ENCODE assay signal across 8 cellular contexts in the genomic region with DNA sequence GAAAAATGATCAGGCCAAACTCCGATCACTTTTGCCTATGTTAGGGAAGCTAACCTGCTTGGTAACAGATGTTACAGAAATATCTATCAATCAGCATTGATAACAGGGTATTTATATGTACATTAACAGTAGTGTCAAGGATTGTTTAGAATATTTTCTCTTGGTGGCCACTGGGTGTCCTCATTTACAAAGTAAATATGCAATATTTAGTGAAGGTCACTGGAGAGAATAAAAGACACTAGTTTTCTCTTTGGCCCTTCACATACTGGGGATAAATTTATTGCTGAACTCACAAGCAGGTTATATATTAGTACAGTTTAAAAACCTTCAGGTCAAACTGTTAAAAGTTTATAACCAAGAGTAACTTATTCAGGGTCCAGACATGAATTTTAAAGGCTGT.
A peak's percentile ranks its signal among the peaks of the same experiment; 100 is the strongest.
DNase-seq lines count a peak whose midpoint lies in the region; ATAC-seq and TF ChIP-seq lines count a peak whose summit lies in the region.

No MANE protein-coding gene starts in this region.

- H3K9me3 Mint-ChIP-seq in activated naive CD4-positive, alpha-beta T cell treated with anti-CD3 and anti-CD28 coated beads, Interleukin-2, amount 50 U/mL, for 72 hours = no peaks in the 10 kb centered on the region

- no peaks in the 10 kb centered on the region for H3K27me3 ChIP-seq in KMS-11 (ENCODE audit: insufficient read depth, low read depth)

- no peak overlapping the region for H3K4me2 ChIP-seq in KMS-11

- no peak overlapping the region for H3K27ac Mint-ChIP-seq in activated naive CD4-positive, alpha-beta T cell treated with anti-CD3 and anti-CD28 coated beads, Interleukin-2, amount 50 U/mL, for 72 hours

- H3K4me1 ChIP-seq in KMS-11 (ENCODE audit: low read depth, poor library complexity, severe bottlenecking) = no peaks in the 10 kb centered on the region

- H3K36me3 ChIP-seq in KMS-11 (ENCODE audit: insufficient read depth) = no peaks in the 10 kb centered on the region

- no peak overlapping the region for H3K9ac ChIP-seq in KMS-11

- no peaks in the 10 kb centered on the region for H4K20me1 ChIP-seq in KMS-11 (ENCODE audit: insufficient read depth)

- no peaks in the 10 kb centered on the region for H3K36me3 Mint-ChIP-seq in activated naive CD4-positive, alpha-beta T cell treated with anti-CD3 and anti-CD28 coated beads, Interleukin-2, amount 50 U/mL, for 72 hours

- no peak for ATAC-seq in omental fat pad (ENCODE audit: low FRiP score)
- ATAC-seq in activated naive CD4-positive, alpha-beta T cell treated with anti-CD3 and anti-CD28 coated beads, Interleukin-2, amount 50 U/mL, for 72 hours = no peak

- peak; percentile 17 for DNase-seq in NOMO-1 treated with DMSO at 0.1 percent for 48 hours (lab: John Stamatoyannopoulos, UW; ENCODE audit: unreplicated experiment)
- DNase-seq in NOMO-1 treated with dmso at 0.1 percent for 144 hours (lab: John Stamatoyannopoulos, UW; ENCODE audit: unreplicated experiment) = no peak
- DNase-seq in astrocyte of the hippocampus (ENCODE audit: low read depth, low spot score) = peak; percentile 42
- peak; percentile 48 for DNase-seq in left kidney (ENCODE audit: low read depth, low spot score)
- no peak for DNase-seq in omental fat pad (ENCODE audit: low spot score)
- DNase-seq in kidney glomerular epithelial cell (lab: John Stamatoyannopoulos, UW) = no peak
- no peak for DNase-seq in activated naive CD4-positive, alpha-beta T cell treated with anti-CD3 and anti-CD28 coated beads, Interleukin-2, amount 50 U/mL, for 72 hours (ENCODE audit: low spot score in 2 of 2)

- TF ChIP-seq CTCF in KMS-11 (conservative IDR thresholded peaks at IDR 0.05; ENCODE audit: low read depth, low read length) (peak; percentile 80), omental fat pad (IDR thresholded peaks at IDR 0.05) (no peak)

- H3K79me2 ChIP-seq in KMS-11 (ENCODE audit: insufficient read depth, low read depth) = no peaks in the 10 kb centered on the region

- no peak overlapping the region for H2AFZ ChIP-seq in KMS-11 (ENCODE audit: low read depth)

- no peak overlapping the region for H3K27ac ChIP-seq in KMS-11

- H3K4me3 ChIP-seq in KMS-11 (IDR thresholded peaks at IDR 0.05; ENCODE audit: insufficient read depth, low read depth, low read length) = no peak overlapping the region

Comparison
In these comparisons a context has a peak if more than half of its experiments do, and no peak if none do; other contexts are left out.
1. DNase-seq: peak in NOMO-1 treated with DMSO at 0.1 percent for 48 hours (single experiment), astrocyte of the hippocampus (single experiment) and left kidney (single experiment); none in NOMO-1 treated with dmso at 0.1 percent for 144 hours (single experiment), omental fat pad (single experiment), kidney glomerular epithelial cell (single experiment) and activated naive CD4-positive, alpha-beta T cell treated with anti-CD3 and anti-CD28 coated beads, Interleukin-2, amount 50 U/mL, for 72 hours (0 of 2).